1 cellular context compared by ENCODE assay signal in the genomic region with DNA sequence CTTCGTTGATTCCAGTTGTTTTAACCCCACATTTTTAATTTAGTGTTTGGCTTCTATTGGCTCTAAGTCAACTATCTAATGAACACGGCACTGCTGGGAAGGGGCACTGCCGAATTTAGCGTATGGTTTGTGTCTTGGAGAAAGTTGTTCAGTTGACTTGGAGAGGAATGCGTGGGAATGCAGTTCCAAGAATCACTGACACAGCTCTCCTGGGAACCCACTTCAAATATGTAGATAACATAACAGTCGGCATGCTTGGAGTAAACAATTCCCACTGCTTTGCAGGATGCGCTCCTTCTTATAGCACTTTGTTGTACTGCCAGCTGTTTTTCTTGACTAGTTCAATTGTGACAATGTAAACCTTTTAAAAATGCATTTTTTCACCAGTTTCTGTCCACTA.
TF ChIP-seq lines count a peak whose summit lies in the region.

No MANE protein-coding gene starts in this region.

TF ChIP-seq in WTC11, 78 proteins besides CTCF, POLR2A, EP300 and RAD21 (continued from another document):
- TF ChIP-seq, protein P1, sequence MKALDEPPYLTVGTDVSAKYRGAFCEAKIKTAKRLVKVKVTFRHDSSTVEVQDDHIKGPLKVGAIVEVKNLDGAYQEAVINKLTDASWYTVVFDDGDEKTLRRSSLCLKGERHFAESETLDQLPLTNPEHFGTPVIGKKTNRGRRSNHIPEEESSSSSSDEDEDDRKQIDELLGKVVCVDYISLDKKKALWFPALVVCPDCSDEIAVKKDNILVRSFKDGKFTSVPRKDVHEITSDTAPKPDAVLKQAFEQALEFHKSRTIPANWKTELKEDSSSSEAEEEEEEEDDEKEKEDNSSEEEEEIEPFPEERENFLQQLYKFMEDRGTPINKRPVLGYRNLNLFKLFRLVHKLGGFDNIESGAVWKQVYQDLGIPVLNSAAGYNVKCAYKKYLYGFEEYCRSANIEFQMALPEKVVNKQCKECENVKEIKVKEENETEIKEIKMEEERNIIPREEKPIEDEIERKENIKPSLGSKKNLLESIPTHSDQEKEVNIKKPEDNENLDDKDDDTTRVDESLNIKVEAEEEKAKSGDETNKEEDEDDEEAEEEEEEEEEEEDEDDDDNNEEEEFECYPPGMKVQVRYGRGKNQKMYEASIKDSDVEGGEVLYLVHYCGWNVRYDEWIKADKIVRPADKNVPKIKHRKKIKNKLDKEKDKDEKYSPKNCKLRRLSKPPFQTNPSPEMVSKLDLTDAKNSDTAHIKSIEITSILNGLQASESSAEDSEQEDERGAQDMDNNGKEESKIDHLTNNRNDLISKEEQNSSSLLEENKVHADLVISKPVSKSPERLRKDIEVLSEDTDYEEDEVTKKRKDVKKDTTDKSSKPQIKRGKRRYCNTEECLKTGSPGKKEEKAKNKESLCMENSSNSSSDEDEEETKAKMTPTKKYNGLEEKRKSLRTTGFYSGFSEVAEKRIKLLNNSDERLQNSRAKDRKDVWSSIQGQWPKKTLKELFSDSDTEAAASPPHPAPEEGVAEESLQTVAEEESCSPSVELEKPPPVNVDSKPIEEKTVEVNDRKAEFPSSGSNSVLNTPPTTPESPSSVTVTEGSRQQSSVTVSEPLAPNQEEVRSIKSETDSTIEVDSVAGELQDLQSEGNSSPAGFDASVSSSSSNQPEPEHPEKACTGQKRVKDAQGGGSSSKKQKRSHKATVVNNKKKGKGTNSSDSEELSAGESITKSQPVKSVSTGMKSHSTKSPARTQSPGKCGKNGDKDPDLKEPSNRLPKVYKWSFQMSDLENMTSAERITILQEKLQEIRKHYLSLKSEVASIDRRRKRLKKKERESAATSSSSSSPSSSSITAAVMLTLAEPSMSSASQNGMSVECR (CRISPR knock-in tag; IDR thresholded peaks at IDR 0.05; ENCODE audit: borderline replicate concordance): no peak
- no peak for TF ChIP-seq PRRX2 (CRISPR knock-in tag; IDR thresholded peaks at IDR 0.05)
- TF ChIP-seq, protein P2, sequence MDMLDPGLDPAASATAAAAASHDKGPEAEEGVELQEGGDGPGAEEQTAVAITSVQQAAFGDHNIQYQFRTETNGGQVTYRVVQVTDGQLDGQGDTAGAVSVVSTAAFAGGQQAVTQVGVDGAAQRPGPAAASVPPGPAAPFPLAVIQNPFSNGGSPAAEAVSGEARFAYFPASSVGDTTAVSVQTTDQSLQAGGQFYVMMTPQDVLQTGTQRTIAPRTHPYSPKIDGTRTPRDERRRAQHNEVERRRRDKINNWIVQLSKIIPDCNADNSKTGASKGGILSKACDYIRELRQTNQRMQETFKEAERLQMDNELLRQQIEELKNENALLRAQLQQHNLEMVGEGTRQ (CRISPR knock-in tag; IDR thresholded peaks at IDR 0.05): no peak
- no peak for TF ChIP-seq CREM (CRISPR knock-in tag; IDR thresholded peaks at IDR 0.05)
- TF ChIP-seq, protein P3, sequence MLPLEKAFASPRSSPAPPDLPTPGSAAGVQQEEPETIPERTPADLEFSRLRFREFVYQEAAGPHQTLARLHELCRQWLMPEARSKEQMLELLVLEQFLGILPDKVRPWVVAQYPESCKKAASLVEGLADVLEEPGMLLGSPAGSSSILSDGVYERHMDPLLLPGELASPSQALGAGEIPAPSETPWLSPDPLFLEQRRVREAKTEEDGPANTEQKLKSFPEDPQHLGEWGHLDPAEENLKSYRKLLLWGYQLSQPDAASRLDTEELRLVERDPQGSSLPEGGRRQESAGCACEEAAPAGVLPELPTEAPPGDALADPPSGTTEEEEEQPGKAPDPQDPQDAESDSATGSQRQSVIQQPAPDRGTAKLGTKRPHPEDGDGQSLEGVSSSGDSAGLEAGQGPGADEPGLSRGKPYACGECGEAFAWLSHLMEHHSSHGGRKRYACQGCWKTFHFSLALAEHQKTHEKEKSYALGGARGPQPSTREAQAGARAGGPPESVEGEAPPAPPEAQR (CRISPR knock-in tag; IDR thresholded peaks at IDR 0.05): no peak
- no peak for TF ChIP-seq MXD4 (CRISPR knock-in tag; IDR thresholded peaks at IDR 0.05; ENCODE audit: borderline replicate concordance)
- TF ChIP-seq, protein P4, sequence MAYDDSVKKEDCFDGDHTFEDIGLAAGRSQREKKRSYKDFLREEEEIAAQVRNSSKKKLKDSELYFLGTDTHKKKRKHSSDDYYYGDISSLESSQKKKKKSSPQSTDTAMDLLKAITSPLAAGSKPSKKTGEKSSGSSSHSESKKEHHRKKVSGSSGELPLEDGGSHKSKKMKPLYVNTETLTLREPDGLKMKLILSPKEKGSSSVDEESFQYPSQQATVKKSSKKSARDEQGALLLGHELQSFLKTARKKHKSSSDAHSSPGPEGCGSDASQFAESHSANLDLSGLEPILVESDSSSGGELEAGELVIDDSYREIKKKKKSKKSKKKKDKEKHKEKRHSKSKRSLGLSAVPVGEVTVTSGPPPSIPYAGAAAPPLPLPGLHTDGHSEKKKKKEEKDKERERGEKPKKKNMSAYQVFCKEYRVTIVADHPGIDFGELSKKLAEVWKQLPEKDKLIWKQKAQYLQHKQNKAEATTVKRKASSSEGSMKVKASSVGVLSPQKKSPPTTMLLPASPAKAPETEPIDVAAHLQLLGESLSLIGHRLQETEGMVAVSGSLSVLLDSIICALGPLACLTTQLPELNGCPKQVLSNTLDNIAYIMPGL (CRISPR knock-in tag; IDR thresholded peaks at IDR 0.05): no peak
- TF ChIP-seq, protein P5, sequence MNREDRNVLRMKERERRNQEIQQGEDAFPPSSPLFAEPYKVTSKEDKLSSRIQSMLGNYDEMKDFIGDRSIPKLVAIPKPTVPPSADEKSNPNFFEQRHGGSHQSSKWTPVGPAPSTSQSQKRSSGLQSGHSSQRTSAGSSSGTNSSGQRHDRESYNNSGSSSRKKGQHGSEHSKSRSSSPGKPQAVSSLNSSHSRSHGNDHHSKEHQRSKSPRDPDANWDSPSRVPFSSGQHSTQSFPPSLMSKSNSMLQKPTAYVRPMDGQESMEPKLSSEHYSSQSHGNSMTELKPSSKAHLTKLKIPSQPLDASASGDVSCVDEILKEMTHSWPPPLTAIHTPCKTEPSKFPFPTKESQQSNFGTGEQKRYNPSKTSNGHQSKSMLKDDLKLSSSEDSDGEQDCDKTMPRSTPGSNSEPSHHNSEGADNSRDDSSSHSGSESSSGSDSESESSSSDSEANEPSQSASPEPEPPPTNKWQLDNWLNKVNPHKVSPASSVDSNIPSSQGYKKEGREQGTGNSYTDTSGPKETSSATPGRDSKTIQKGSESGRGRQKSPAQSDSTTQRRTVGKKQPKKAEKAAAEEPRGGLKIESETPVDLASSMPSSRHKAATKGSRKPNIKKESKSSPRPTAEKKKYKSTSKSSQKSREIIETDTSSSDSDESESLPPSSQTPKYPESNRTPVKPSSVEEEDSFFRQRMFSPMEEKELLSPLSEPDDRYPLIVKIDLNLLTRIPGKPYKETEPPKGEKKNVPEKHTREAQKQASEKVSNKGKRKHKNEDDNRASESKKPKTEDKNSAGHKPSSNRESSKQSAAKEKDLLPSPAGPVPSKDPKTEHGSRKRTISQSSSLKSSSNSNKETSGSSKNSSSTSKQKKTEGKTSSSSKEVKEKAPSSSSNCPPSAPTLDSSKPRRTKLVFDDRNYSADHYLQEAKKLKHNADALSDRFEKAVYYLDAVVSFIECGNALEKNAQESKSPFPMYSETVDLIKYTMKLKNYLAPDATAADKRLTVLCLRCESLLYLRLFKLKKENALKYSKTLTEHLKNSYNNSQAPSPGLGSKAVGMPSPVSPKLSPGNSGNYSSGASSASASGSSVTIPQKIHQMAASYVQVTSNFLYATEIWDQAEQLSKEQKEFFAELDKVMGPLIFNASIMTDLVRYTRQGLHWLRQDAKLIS (CRISPR knock-in tag; IDR thresholded peaks at IDR 0.05; ENCODE audit: borderline replicate concordance): no peak
- no peak for TF ChIP-seq ZNF263 (CRISPR knock-in tag; IDR thresholded peaks at IDR 0.05; ENCODE audit: low read depth)
- TF ChIP-seq, protein P6, sequence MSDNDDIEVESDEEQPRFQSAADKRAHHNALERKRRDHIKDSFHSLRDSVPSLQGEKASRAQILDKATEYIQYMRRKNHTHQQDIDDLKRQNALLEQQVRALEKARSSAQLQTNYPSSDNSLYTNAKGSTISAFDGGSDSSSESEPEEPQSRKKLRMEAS (CRISPR knock-in tag; IDR thresholded peaks at IDR 0.05): no peak
